In the genomic region with DNA sequence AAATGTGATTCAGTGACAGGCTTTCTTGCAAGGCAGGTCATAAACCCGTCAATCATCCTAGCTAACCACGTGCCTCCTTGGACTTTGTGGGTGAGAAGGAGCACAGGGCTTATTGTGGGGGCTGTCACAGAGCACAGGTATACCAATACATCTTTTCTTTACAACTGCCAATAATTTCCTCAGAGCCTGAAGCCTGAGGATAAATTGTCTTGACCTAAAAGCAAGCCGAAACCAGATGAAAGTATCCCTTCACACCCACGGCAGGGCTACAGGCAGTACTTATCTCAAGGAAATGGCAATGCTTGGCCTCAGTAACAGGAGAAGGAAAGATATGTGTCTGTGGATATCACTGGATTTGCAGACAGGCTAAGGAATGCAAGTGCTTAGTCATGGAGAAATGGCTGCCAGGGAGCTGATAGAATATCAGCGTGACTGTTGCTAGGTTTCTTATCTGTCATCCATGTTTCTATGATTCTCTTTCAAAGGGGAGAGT, we compare ENCODE assay signal across 9 cellular contexts.
DNase-seq lines count a peak whose midpoint lies in the region; ATAC-seq, FAIRE-seq and TF ChIP-seq lines count a peak whose summit lies in the region.
"Had no signal": no experiment of that assay in that cellular context is flagged by ENCODE, and none has a peak within 500 bp of the region (broad histone marks: within the 10 kb centered on the region; RNA-seq: fewer than 3 reads in every experiment).

No MANE protein-coding gene starts in this region.

- no peak overlapping the region for H3K4me2 ChIP-seq in PC-3 (ENCODE audit: low read length)

- H3K27me3 ChIP-seq in PC-3 (ENCODE audit: low read length), result no peaks in the 10 kb centered on the region

- H3K4me3 ChIP-seq in AG09309 (ENCODE audit: control insufficient read depth, low read depth, low read length) (no peak overlapping the region), PC-3 (ENCODE audit: low read length) (no peak overlapping the region)

- no peak for FAIRE-seq in GM12892 (lab: Jason Lieb, UNC)

- H3K79me2 ChIP-seq in PC-3 (ENCODE audit: low read length), result no peaks in the 10 kb centered on the region

- POLR2A ChIA-PET in PC-3 (lab: Charles Lee; ENCODE audit: unreplicated experiment), result no interaction called here

- peaks cover 26% of the 10 kb centered on the region for H3K4me1 Mint-ChIP-seq in endothelial cell (ENCODE audit: unreplicated experiment)
- H3K4me1 Mint-ChIP-seq in mesothelial cell of epicardium, result peaks cover 23% of the 10 kb centered on the region

- H3F3A ChIP-seq in PC-3 (ENCODE audit: low read length, unreplicated experiment), result peaks cover 9% of the 10 kb centered on the region

- CTCF ChIA-PET in PC-3 (lab: Charles Lee), result no interaction called here

- peaks cover 10% of the 10 kb centered on the region for H3K36me3 Mint-ChIP-seq in endothelial cell (ENCODE audit: low read depth, unreplicated experiment)
- H3K36me3 Mint-ChIP-seq in mesothelial cell of epicardium, result peaks cover 4% of the 10 kb centered on the region

- peak overlapping the region; percentile 100 for H3K27ac ChIP-seq in PC-3 (ENCODE audit: low read length)

- peak overlapping the region; percentile 50; the same call in 1 of the 2 replicates for H2AFZ ChIP-seq in PC-3 (ENCODE audit: low read length)

- peak; percentile 62 for DNase-seq in AG09309 (ENCODE audit: low read depth)
- peak; percentile 31 for DNase-seq in PC-3
- DNase-seq in endothelial cell (ENCODE audit: low spot score), result peak; percentile 15
- DNase-seq in mesothelial cell of epicardium (ENCODE audit: low spot score in 2 of 2, unreplicated experiment in 2 of 2), result no peak
- DNase-seq in NCI-H187 treated with DMSO at 0.1 percent for 48 hours (lab: John Stamatoyannopoulos, UW), result no peak
- DNase-seq in GM12892 (ENCODE audit: insufficient read length), result no peak
- DNase-seq in C1 segment of cervical spinal cord (lab: John Stamatoyannopoulos, UW), result no peak
- DNase-seq in activated naive CD4-positive, alpha-beta T cell (lab: John Stamatoyannopoulos, UW), result no peak
- DNase-seq: NCI-H2171 had no signal

- H3K9me3 Mint-ChIP-seq in endothelial cell (ENCODE audit: unreplicated experiment), result no peaks in the 10 kb centered on the region
- peaks cover 11% of the 10 kb centered on the region for H3K9me3 Mint-ChIP-seq in mesothelial cell of epicardium

- peaks cover 1% of the 10 kb centered on the region for H3K27me3 Mint-ChIP-seq in endothelial cell (ENCODE audit: unreplicated experiment)
- no peaks in the 10 kb centered on the region for H3K27me3 Mint-ChIP-seq in mesothelial cell of epicardium (ENCODE audit: low read depth)

- TF ChIP-seq POLR2A in GM12892 (IDR thresholded peaks at IDR 0.05; ENCODE audit: low read depth, low read length), result no peak

- H4K20me1 ChIP-seq in PC-3 (ENCODE audit: low read length), result no peaks in the 10 kb centered on the region

- no TSS peak for BruUV-seq in PC-3 (replicated peaks; lab: Mats Ljungman, UMichigan)

- no peaks in the 10 kb centered on the region for H3K9me2 ChIP-seq in PC-3 (replicated peaks; ENCODE audit: low read length)

- H3K27ac Mint-ChIP-seq in endothelial cell (ENCODE audit: unreplicated experiment) (peak overlapping the region; percentile 93), mesothelial cell of epicardium (peak overlapping the region; percentile 87)

- peak overlapping the region; percentile 32; the same call in 1 of the 2 replicates for H3K9ac ChIP-seq in PC-3 (ENCODE audit: low read length)

- H3K36me3 ChIP-seq in PC-3 (ENCODE audit: low read depth, low read length), result no peaks in the 10 kb centered on the region

- ATAC-seq in PC-3, result peak; percentile 5; the same call in 1 of the 2 replicates

- H3K4me3 Mint-ChIP-seq in endothelial cell (ENCODE audit: unreplicated experiment) (no peak overlapping the region), mesothelial cell of epicardium (no peak overlapping the region)

- intact Hi-C loops in PC-3 (cut with micrococcal nuclease), result no loop called here

- H3K4me1 ChIP-seq in PC-3 (ENCODE audit: insufficient read depth, low read length), result peaks cover 55% of the 10 kb centered on the region

- TF ChIP-seq CTCF in AG09309 (IDR thresholded peaks at IDR 0.05; ENCODE audit: control insufficient read depth, insufficient read depth, low read depth, low read length, missing control alignments), result no peak
- no peak for TF ChIP-seq CTCF in PC-3 (conservative IDR thresholded peaks at IDR 0.05; ENCODE audit: low read depth, low read length)
- no peak for TF ChIP-seq CTCF in endothelial cell (IDR thresholded peaks at IDR 0.05; ENCODE audit: unreplicated experiment)
- no peak for TF ChIP-seq CTCF in mesothelial cell of epicardium (IDR thresholded peaks at IDR 0.05; ENCODE audit: unreplicated experiment)

- no peaks in the 10 kb centered on the region for H3K9me3 ChIP-seq in PC-3 (ENCODE audit: low read length)

Comparison
In these comparisons a context has a peak if more than half of its experiments do, and no peak if none do; other contexts are left out.
1. DNase-seq: peak in AG09309 (single experiment), PC-3 (single experiment) and endothelial cell (single experiment); none in mesothelial cell of epicardium (0 of 2), NCI-H187 treated with DMSO at 0.1 percent for 48 hours (single experiment), GM12892 (single experiment), C1 segment of cervical spinal cord (0 of 14) and activated naive CD4-positive, alpha-beta T cell (0 of 4).